Comparison of ENCODE assay signal across 21 cellular contexts in genomic region chr21:15741510-15741909, GRCh38. TPM values are rescaled to one million over a fixed set of nuclear protein-coding genes. Genes with fewer than 3 reads are reported as not detected.
A peak's percentile ranks its signal among the peaks of the same experiment; 100 is the strongest.
DNase-seq lines count a peak whose midpoint lies in the region; ATAC-seq and TF ChIP-seq lines count a peak whose summit lies in the region.
"Had no signal": no experiment of that assay in that cellular context is flagged by ENCODE, and none has a peak within 500 bp of the region (broad histone marks: within the 10 kb centered on the region; RNA-seq: fewer than 3 reads in every experiment).

No MANE protein-coding gene starts in this region.

- H4K20me1 ChIP-seq in KMS-11 (ENCODE audit: insufficient read depth), result no peaks in the 10 kb centered on the region

- DNase-seq in AG08396 (ENCODE audit: low spot score), result peak; percentile 32
- peak; percentile 33 for DNase-seq in choroid plexus epithelial cell (ENCODE audit: low read depth)
- no peak for DNase-seq in left lung
- no peak for DNase-seq in islet precursor cell
- no peak for DNase-seq in SW480 (ENCODE audit: low spot score)
- no peak for DNase-seq in SJCRH30
- DNase-seq in stimulated activated naive CD8-positive, alpha-beta T cell treated with anti-CD3 and anti-CD28 coated beads, Interleukin-15, Interleukin-2, amounts not matched to agents 100 U/mL and 50 U/mL, for 24 hours, result no peak
- DNase-seq: activated CD4-positive, CD25-positive, alpha-beta regulatory T cell; activated naive CD8-positive, alpha-beta T cell treated with anti-CD3 and anti-CD28 coated beads, Interleukin-2, amount 10 ng/mL, durations not matched to agents 7 days and 5 days; COR-L47; esophagus squamous epithelium; H9; kidney glomerular epithelial cell; NCI-H1417; NCI-H748 treated with DMSO at 0.1 percent for 48 hours; stimulated activated naive B cell treated with anti-CD40 and anti-IgM and Interleukin-4, amounts not matched to agents 10 μg/mL and 1 μg/mL and 100 μg/mL, for 72 hours; T-helper 2 cell; tibial artery had no signal

- H3K4me1 ChIP-seq in KMS-11 (ENCODE audit: low read depth, poor library complexity, severe bottlenecking) (peaks cover 19% of the 10 kb centered on the region), left lung (peaks cover 0 to 65% of the 10 kb centered on the region in 2 donors), SJCRH30 (no peaks in the 10 kb centered on the region; the same call in 1 of the 2 replicates)

- no peak overlapping the region for H2AFZ ChIP-seq in KMS-11 (ENCODE audit: low read depth)
- H2AFZ ChIP-seq: hepatocyte had no signal

- TF ChIP-seq CTCF in KMS-11 (conservative IDR thresholded peaks at IDR 0.05; ENCODE audit: low read depth, low read length) (no peak), choroid plexus epithelial cell (conservative IDR thresholded peaks at IDR 0.05; ENCODE audit: low read depth, low read length) (no peak), left lung (IDR thresholded peaks at IDR 0.05) (no peak)

- H3K4me2 ChIP-seq in KMS-11, result peak overlapping the region; percentile 14; the same call in 1 of the 2 replicates
- H3K4me2 ChIP-seq: hepatocyte had no signal

- no peak overlapping the region for H3K9ac ChIP-seq in KMS-11

- peak; percentile 65 for ATAC-seq in left lung
- no peak for ATAC-seq in stimulated activated naive CD8-positive, alpha-beta T cell treated with anti-CD3 and anti-CD28 coated beads, Interleukin-15, Interleukin-2, amounts not matched to agents 100 U/mL and 50 U/mL, for 24 hours

- H3K9me3 ChIP-seq in left lung (no peaks in the 10 kb centered on the region), SJCRH30 (replicated peaks) (peaks cover 2% of the 10 kb centered on the region; the same call in 1 of the 2 replicates)
- H3K9me3 ChIP-seq: esophagus squamous epithelium, SJSA1, tibial artery had no signal

- H3K36me3 ChIP-seq in KMS-11 (ENCODE audit: insufficient read depth), result no peaks in the 10 kb centered on the region
- H3K36me3 ChIP-seq in left lung, result peaks cover 0 to 4% of the 10 kb centered on the region in 2 donors
- peaks cover 14% of the 10 kb centered on the region for H3K36me3 ChIP-seq in SJCRH30
- H3K36me3 ChIP-seq: tibial artery had no signal

- H3K4me3 ChIP-seq in KMS-11 (IDR thresholded peaks at IDR 0.05; ENCODE audit: insufficient read depth, low read depth, low read length) (no peak overlapping the region), choroid plexus epithelial cell (ENCODE audit: low read depth, low read length) (no peak overlapping the region), left lung (no peak overlapping the region), SJCRH30 (no peak overlapping the region)
- H3K4me3 ChIP-seq: esophagus squamous epithelium, hepatocyte, SJSA1, tibial artery had no signal

- intact Hi-C loops in left lung (cut with DNase I), result no loop called here

- H3K27me3 ChIP-seq in KMS-11 (ENCODE audit: insufficient read depth, low read depth) (no peaks in the 10 kb centered on the region), left lung (no peaks in the 10 kb centered on the region), SJCRH30 (no peaks in the 10 kb centered on the region)
- H3K27me3 ChIP-seq: esophagus squamous epithelium, hepatocyte, SJSA1, tibial artery had no signal

- peaks cover 83% of the 10 kb centered on the region for H3K79me2 ChIP-seq in KMS-11 (ENCODE audit: insufficient read depth, low read depth)

- H3K27ac ChIP-seq in KMS-11 (no peak overlapping the region), left lung (no peak overlapping the region), SJCRH30 (no peak overlapping the region)
- H3K27ac ChIP-seq: esophagus squamous epithelium, hepatocyte, SJSA1, tibial artery had no signal

RNA-seq across cellular contexts. Expression of gene USP25, which starts 11.7 kb away (rescaled TPM):
- 10 to 100 TPM; 47.5 to 51.9 TPM for total RNA-seq in left lung
- 33.8 and 37.6 TPM in 2 replicates for total RNA-seq in SJCRH30 (2014; rRNA removed; shearing (Covaris generic))

Comparison
In these comparisons a context has a peak if more than half of its experiments do, and no peak if none do; other contexts are left out.
1. DNase-seq: peak in AG08396 (single experiment) and choroid plexus epithelial cell (single experiment); none in left lung (0 of 2), islet precursor cell (single experiment), SW480 (single experiment), SJCRH30 (0 of 2) and stimulated activated naive CD8-positive, alpha-beta T cell treated with anti-CD3 and anti-CD28 coated beads, Interleukin-15, Interleukin-2, amounts not matched to agents 100 U/mL and 50 U/mL, for 24 hours (single experiment).